ENCODE assay signal across 32 cellular contexts in the genomic region with DNA sequence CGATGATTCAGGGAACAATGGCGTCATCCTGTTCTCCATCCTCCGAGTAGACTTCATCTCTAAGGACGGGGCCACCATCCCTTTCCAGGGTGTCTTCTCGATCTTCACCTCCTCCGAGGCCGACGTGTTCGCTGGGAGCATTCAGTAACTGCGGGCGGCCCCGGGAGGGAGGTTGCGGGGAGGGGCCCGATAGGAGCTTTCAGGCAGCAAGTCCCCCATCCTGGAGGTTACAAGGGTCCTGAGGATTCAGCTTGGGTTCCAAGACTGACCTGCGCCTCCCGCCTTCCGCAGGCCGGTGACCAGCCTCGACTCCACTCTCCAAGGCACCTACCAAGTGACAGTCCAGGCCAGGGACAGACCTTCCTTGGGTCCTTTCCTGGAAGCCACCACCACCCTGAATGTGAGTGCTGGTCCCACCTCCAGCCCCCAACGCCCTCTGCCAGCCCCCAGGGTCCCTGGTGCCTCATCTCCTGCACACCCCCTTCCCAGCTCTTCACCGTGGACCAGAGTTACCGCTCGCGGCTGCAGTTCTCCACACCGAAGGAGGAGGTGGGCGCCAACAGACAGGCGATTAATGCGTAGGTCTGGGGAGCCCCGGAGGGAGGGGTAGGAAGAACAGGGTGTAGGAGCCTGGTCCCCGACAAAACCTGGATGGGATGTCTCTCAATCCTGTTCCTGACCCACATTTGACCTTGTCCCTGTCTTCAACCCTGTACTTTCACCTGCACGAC. TPM values are rescaled to one million over a fixed set of nuclear protein-coding genes. Genes with fewer than 3 reads are reported as not detected.
"Had no signal": no experiment of that assay in that cellular context is flagged by ENCODE, and none has a peak within 500 bp of the region (broad histone marks: within the 10 kb centered on the region; RNA-seq: fewer than 3 reads in every experiment).

No MANE protein-coding gene starts in this region.

- H3K27me3 ChIP-seq: colonic mucosa, heart left ventricle, hepatocyte, neural progenitor cell, right atrium auricular region, transverse colon, upper lobe of right lung, uterus had no signal

- H3K36me3 ChIP-seq: colonic mucosa, gastroesophageal sphincter, heart left ventricle, neural progenitor cell, prostate gland, right atrium auricular region, suprapubic skin, transverse colon, upper lobe of right lung, uterus had no signal

- H3K27me3 Mint-ChIP-seq: stimulated activated naive CD8-positive, alpha-beta T cell treated with anti-CD3 and anti-CD28 coated beads, Interleukin-15, amount 100 ng/mL, for 72 hours had no signal

- H3K4me3 Mint-ChIP-seq: dendritic cell treated with granulocyte-macrophage colony-stimulating factor and Interleukin-4, amounts not matched to agents 40 ng/mL and 50 ng/mL, for 4 days; memory B cell; natural killer cell; neural progenitor cell; stimulated activated naive CD8-positive, alpha-beta T cell treated with anti-CD3 and anti-CD28 coated beads, Interleukin-15, amount 100 ng/mL, for 72 hours had no signal

- H3K4me3 ChIP-seq: colonic mucosa, gastroesophageal sphincter, heart left ventricle, hepatocyte, lung, neural progenitor cell, prostate gland, right atrium auricular region, smooth muscle cell, suprapubic skin, transverse colon, upper lobe of right lung, uterus had no signal

- H3K9me3 ChIP-seq: colonic mucosa, prostate gland had no signal

- H3K4me1 ChIP-seq: colonic mucosa, gastroesophageal sphincter, heart left ventricle, neural progenitor cell, prostate gland, right atrium auricular region, suprapubic skin, transverse colon, upper lobe of right lung, uterus had no signal

- H3K9me3 Mint-ChIP-seq: memory B cell, natural killer cell had no signal

- H3K4me1 Mint-ChIP-seq: memory B cell; natural killer cell; neural progenitor cell; stimulated activated naive CD8-positive, alpha-beta T cell treated with anti-CD3 and anti-CD28 coated beads, Interleukin-15, amount 100 ng/mL, for 72 hours had no signal

- H3K9ac ChIP-seq: neural progenitor cell had no signal

- H3K27ac Mint-ChIP-seq: dendritic cell treated with granulocyte-macrophage colony-stimulating factor and Interleukin-4, amounts not matched to agents 40 ng/mL and 50 ng/mL, for 4 days; memory B cell; natural killer cell had no signal

- ATAC-seq: gastroesophageal sphincter; heart left ventricle; left lobe of liver; sciatic nerve; stimulated activated naive CD8-positive, alpha-beta T cell treated with anti-CD3 and anti-CD28 coated beads, Interleukin-15, amount 100 ng/mL, for 72 hours; upper lobe of right lung had no signal

- H3K27ac ChIP-seq: colonic mucosa, gastroesophageal sphincter, heart left ventricle, hepatocyte, neural progenitor cell, prostate gland, right atrium auricular region, suprapubic skin, transverse colon, upper lobe of right lung, uterus had no signal

- DNase-seq: colonic mucosa; effector memory CD4-positive, alpha-beta T cell; foreskin fibroblast; heart left ventricle; kidney; natural killer cell; nucleus accumbens; stimulated activated CD4-positive, alpha-beta T cell treated with anti-CD3 and anti-CD28 coated beads, Interleukin-12 subunit alpha, Interleukin-12 subunit beta, amount 100 ng/mL, for 4 hours; stimulated activated CD4-positive, alpha-beta T cell treated with anti-CD3 and anti-CD28 coated beads, Interleukin-1b, Interleukin-23, amount 100 ng/mL, for 48 hours; stimulated activated CD4-positive, alpha-beta T cell treated with anti-CD3 and anti-CD28 coated beads, Interleukin-4, amount 100 ng/mL, for 1 hour; stimulated activated CD8-positive, alpha-beta memory T cell treated with anti-CD3 and anti-CD28 coated beads, Interleukin-4, amount 100 ng/mL, for 48 hours; stimulated activated naive CD4-positive, alpha-beta T cell; stimulated activated naive CD8-positive, alpha-beta T cell treated with anti-CD3 and anti-CD28 coated beads, Interleukin-15, amount 100 ng/mL, for 72 hours; transverse colon; upper lobe of right lung; uterus had no signal

- H3K36me3 Mint-ChIP-seq: natural killer cell had no signal

RNA-seq across cellular contexts. Expression of gene CDHR2, which starts 40.1 kb away (rescaled TPM):
- polyA plus RNA-seq: smooth muscle cell had no signal

RNA-seq across cellular contexts. Expression of gene SNCB, which starts 41.1 kb away (rescaled TPM):
- total RNA-seq: colonic mucosa, gastroesophageal sphincter, hepatocyte, kidney, left lobe of liver, liver, lung, mononuclear cell, natural killer cell, osteocyte, prostate gland, sciatic nerve, suprapubic skin, transverse colon, upper lobe of right lung, uterus had no signal
- polyA plus RNA-seq: esophagus, heart left ventricle, liver had no signal

RNA-seq across cellular contexts. Expression of gene EIF4E1B, which starts 41.3 kb away (rescaled TPM):
- total RNA-seq: colonic mucosa, gastroesophageal sphincter, heart left ventricle, hepatocyte, kidney, left lobe of liver, liver, lung, natural killer cell, osteocyte, right atrium auricular region, sciatic nerve, smooth muscle cell, suprapubic skin, transverse colon, upper lobe of right lung, uterus had no signal
- polyA plus RNA-seq: esophagus, heart left ventricle, hepatocyte, liver, lung, smooth muscle cell had no signal
